In the genomic region with DNA sequence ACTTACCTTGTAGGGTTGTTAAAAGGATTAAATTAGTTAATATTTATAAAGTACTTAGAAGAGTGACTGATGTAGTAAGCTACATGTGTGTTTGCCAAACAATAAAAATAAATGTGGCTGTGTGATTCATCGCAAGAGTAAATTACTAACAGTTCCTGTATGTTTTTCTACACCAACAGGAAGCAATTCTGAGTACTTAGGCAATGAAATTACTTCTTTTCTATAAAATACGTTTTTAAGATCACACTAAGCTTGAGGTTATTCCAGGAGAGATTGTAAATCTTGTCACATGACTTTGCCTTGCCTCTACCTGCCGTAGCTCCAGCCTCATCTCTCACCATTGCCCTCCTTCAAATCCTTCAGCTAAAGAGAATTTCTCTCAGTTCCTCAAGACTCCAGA, we compare ENCODE assay signal across 13 cellular contexts. TPM values are rescaled to one million over a fixed set of nuclear protein-coding genes. Genes with fewer than 3 reads are reported as not detected.
DNase-seq lines count a peak whose midpoint lies in the region; ATAC-seq and TF ChIP-seq lines count a peak whose summit lies in the region.
"Had no signal": no experiment of that assay in that cellular context is flagged by ENCODE, and none has a peak within 500 bp of the region (broad histone marks: within the 10 kb centered on the region; RNA-seq: fewer than 3 reads in every experiment).

No MANE protein-coding gene starts in this region.

- DNase-seq in activated CD4-positive, CD25-positive, alpha-beta regulatory T cell treated with anti-CD3 and anti-CD28 coated beads, Interleukin-2, amount 50 U/mL, for 72 hours, result no peak
- DNase-seq in NCI-H2081 (lab: John Stamatoyannopoulos, UW) (peak; percentile 8 to 50), mammary epithelial cell (peak; percentile 57), RWPE1 (ENCODE audit: low spot score) (no peak), GM13977 (ENCODE audit: low spot score) (no peak)
- DNase-seq: NCI-H510A treated with DMSO at 0.1 percent for 48 hours, upper lobe of right lung had no signal

- H3K27me3 ChIP-seq in mammary epithelial cell (ENCODE audit: insufficient read depth, low read length) (no peaks in the 10 kb centered on the region), neutrophil (no peaks in the 10 kb centered on the region)
- H3K27me3 ChIP-seq: upper lobe of right lung had no signal

- TF ChIP-seq CTCF in mammary epithelial cell (conservative IDR thresholded peaks at IDR 0.05 in 1 of 2, IDR thresholded peaks at IDR 0.05 in 1 of 2; ENCODE audit: extremely low read depth in 1 of 2, insufficient read depth in 1 of 2, low read depth in 1 of 2, low read length in 2 of 2) (no peak), neutrophil (IDR thresholded peaks at IDR 0.05) (no peak), RWPE1 (conservative IDR thresholded peaks at IDR 0.05; ENCODE audit: low read depth) (no peak), GM13977 (IDR thresholded peaks at IDR 0.05; ENCODE audit: extremely low read depth, insufficient read depth, missing control alignments) (no peak)

- CTCF ChIA-PET in mammary epithelial cell (lab: Charles Lee; ENCODE audit: low non-redundant PET), result interaction anchor here (0.6 kb wide), 1 partner anchor 658 kb away, joined by 4 read pairs; no protein-coding TSS in a partner anchor
- CTCF ChIA-PET in RWPE1 (lab: Yijun Ruan, JAX), result interaction anchor here (0.6 to 1.0 kb wide), 2 partner anchors 28 to 30 kb away, joined by 3 to 5 read pairs; no protein-coding TSS in a partner anchor

- H2AFZ ChIP-seq in mammary epithelial cell (ENCODE audit: low read depth, low read length), result peak overlapping the region; percentile 2

- no peaks in the 10 kb centered on the region for H3K79me2 ChIP-seq in mammary epithelial cell (ENCODE audit: insufficient read depth, low read length)

- H3K9ac ChIP-seq in mammary epithelial cell (ENCODE audit: insufficient read depth, low read length), result no peak overlapping the region

- H3K4me3 ChIP-seq in mammary epithelial cell (replicated peaks in 1 of 3; ENCODE audit: insufficient read depth in 1 of 3, low read depth in 2 of 3, low read length in 3 of 3), result no peak overlapping the region
- H3K4me3 ChIP-seq in neutrophil (ENCODE audit: low read depth in 1 of 2, low read length in 1 of 2), result no peak overlapping the region
- H3K4me3 ChIP-seq: upper lobe of right lung had no signal

- WGBS in mammary epithelial cell (ENCODE audit: low coverage, missing lambda C conversion rate), result 64% methylated on average over 3 of the region's 3 CpGs

- peaks cover 18% of the 10 kb centered on the region for H3K4me1 ChIP-seq in mammary epithelial cell (ENCODE audit: insufficient read depth, low read length)
- peaks cover 38 to 46% of the 10 kb centered on the region in 2 experiments for H3K4me1 ChIP-seq in neutrophil (ENCODE audit: control insufficient read depth in 1 of 2, insufficient read depth in 1 of 2, low read depth in 1 of 2, low read length in 1 of 2)

- peak overlapping the region; percentile 5 for H3K4me2 ChIP-seq in mammary epithelial cell (ENCODE audit: insufficient read depth, low read depth, low read length)

- no peak overlapping the region for H3K27ac ChIP-seq in mammary epithelial cell (ENCODE audit: insufficient read depth, low read depth, low read length)
- H3K27ac ChIP-seq in neutrophil, result peak overlapping the region; percentile 37
- H3K27ac ChIP-seq in RWPE1, result no peak overlapping the region
- H3K27ac ChIP-seq: upper lobe of right lung had no signal

- peak; percentile 57 to 70 for ATAC-seq in activated CD4-positive, CD25-positive, alpha-beta regulatory T cell treated with anti-CD3 and anti-CD28 coated beads, Interleukin-2, amount 50 U/mL, for 24 hours
- ATAC-seq in HG02870 (IDR thresholded peaks at IDR 0.05; ENCODE audit: unreplicated experiment), result no peak
- ATAC-seq: upper lobe of right lung had no signal

- H3K36me3 ChIP-seq in mammary epithelial cell (ENCODE audit: insufficient read depth, low read length) (no peaks in the 10 kb centered on the region), neutrophil (no peaks in the 10 kb centered on the region)
- H3K36me3 ChIP-seq: upper lobe of right lung had no signal

- dilution Hi-C loops in mammary epithelial cell (cut with HindIII; ENCODE audit: low sequenced_read_pairs), result loop anchor here (5.0 kb wide), 1 partner anchor 47 kb away; no protein-coding TSS in a partner anchor

- no peaks in the 10 kb centered on the region for H4K20me1 ChIP-seq in mammary epithelial cell (ENCODE audit: insufficient read depth, low read length)

- H3K9me3 ChIP-seq in mammary epithelial cell (replicated peaks; ENCODE audit: insufficient read depth, low read length) (no peaks in the 10 kb centered on the region), neutrophil (no peaks in the 10 kb centered on the region)
- H3K9me3 ChIP-seq: upper lobe of right lung had no signal

- intact Hi-C loops in mammary epithelial cell (cut with micrococcal nuclease), result no loop called here

- no TSS peak for BruUV-seq in mammary epithelial cell (replicated peaks; lab: Mats Ljungman, UMichigan)

- in situ Hi-C loops in mammary epithelial cell (cut with MboI; ENCODE audit: low sequenced_read_pairs in 2 of 2), result no loop called here
- in situ Hi-C loops in GM13977 (cut with MboI; ENCODE audit: low pct_unique_long_range_greater_than_20kb, low sequenced_read_pairs, unreplicated experiment), result loop anchor here (25.0 kb wide), 1 partner anchor 167 kb away; the partner anchor contains the start of gene EPHA1

- POLR2A ChIA-PET in RWPE1 (lab: Yijun Ruan, JAX; ENCODE audit: low non-redundant PET), result no interaction called here

RNA-seq across cellular contexts. Expression of gene GSTK1, which starts 18.1 kb away (rescaled TPM):
- 100 to 1,000 TPM; 111 to 118 TPM for total RNA-seq in mammary epithelial cell
- 155 TPM for polyA plus RNA-seq in mammary epithelial cell
- polyA minus RNA-seq in mammary epithelial cell, result 123 TPM

RNA-seq across cellular contexts. Expression of gene TAS2R40, which starts 23.3 kb away (rescaled TPM):
- not detected for total RNA-seq in mammary epithelial cell
- polyA plus RNA-seq in mammary epithelial cell, result not detected
- not detected for polyA minus RNA-seq in mammary epithelial cell
- total RNA-seq: osteocyte; T-helper 2 cell treated with Interferon-gamma antibody and Interleukin-4, amounts not matched to agents 100 ng/mL and 5 ng/mL, for 36 hours; upper lobe of right lung had no signal
- polyA plus RNA-seq: AG04450 had no signal

RNA-seq across cellular contexts. Expression of gene TMEM139, which starts 39.6 kb away (rescaled TPM):
- total RNA-seq in mammary epithelial cell, result 10 to 100 TPM; 17.9 to 38.8 TPM
- 24.8 TPM for polyA plus RNA-seq in mammary epithelial cell
- 9.4 TPM for polyA minus RNA-seq in mammary epithelial cell
- total RNA-seq: osteocyte had no signal
- polyA plus RNA-seq: AG04450 had no signal

RNA-seq across cellular contexts. Expression of gene CASP2, which starts 43.0 kb away (rescaled TPM):
- total RNA-seq in mammary epithelial cell, result 10 to 100 TPM; 18.3 to 43.5 TPM
- 24.6 TPM for polyA plus RNA-seq in mammary epithelial cell
- polyA minus RNA-seq in mammary epithelial cell, result 77.0 TPM

Comparison
In these comparisons a context has a peak if more than half of its experiments do, and no peak if none do; other contexts are left out.
1. DNase-seq: peak in NCI-H2081 (2 of 2) and mammary epithelial cell (single experiment); none in activated CD4-positive, CD25-positive, alpha-beta regulatory T cell treated with anti-CD3 and anti-CD28 coated beads, Interleukin-2, amount 50 U/mL, for 72 hours (single experiment), RWPE1 (single experiment) and GM13977 (single experiment).